ENCODE assay signal across 26 cellular contexts in the genomic region with DNA sequence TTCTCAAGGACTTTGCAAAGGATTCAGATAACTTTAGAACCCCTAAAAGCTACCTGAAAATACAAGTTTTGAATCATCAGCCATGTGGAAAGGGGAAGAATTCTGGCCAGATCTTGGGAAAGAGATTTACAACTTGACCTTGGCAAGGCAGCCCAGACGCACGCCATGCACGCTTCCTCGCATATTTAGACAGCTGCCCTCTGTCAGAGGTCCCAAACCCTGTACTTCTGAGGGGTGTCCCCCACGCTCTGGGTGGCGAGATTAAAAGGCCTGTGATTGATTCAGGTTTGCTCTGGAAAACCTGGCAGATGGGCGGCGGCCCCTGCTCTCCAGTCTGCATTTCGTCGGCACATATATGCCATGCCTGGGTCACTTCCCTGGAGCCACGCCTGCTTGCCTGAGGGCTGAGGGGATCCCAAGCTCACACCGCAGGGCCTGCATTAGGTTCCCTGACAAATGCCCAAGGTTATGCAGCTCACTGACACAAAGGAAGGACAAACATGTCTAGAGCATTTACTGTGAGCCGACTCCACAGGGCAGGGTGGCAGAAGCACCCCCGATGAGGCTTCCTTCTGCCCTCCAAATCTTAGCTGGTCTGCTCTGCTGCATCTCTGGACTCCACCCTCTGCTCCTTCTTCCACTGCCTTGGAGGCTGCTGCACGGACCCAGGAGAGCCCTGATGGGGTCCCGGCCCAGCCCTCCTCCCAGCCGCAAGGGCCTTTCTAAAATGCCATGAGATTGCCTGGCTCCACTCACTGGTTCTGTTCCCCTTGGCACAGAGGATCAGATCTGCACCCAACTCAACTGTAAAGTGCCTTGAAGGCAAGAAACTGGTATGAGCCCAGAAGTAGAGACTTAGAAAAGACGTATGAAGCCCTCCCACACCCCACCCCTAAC.
DNase-seq lines count a peak whose midpoint lies in the region; ATAC-seq and TF ChIP-seq lines count a peak whose summit lies in the region.
"Had no signal": no experiment of that assay in that cellular context is flagged by ENCODE, and none has a peak within 500 bp of the region (broad histone marks: within the 10 kb centered on the region; RNA-seq: fewer than 3 reads in every experiment).

No MANE protein-coding gene starts in this region.

- TF ChIP-seq CTCF in brain (conservative IDR thresholded peaks at IDR 0.05) (no peak), nephron progenitor cell (IDR thresholded peaks at IDR 0.05) (no peak)

- H3K36me3 Mint-ChIP-seq in brain (peaks cover 7% of the 10 kb centered on the region), nephron progenitor cell (ENCODE audit: low read depth) (peaks cover 30% of the 10 kb centered on the region)
- H3K36me3 Mint-ChIP-seq in stimulated activated naive B cell treated with anti-CD40 and anti-IgM and Interleukin-4, amounts not matched to agents 10 μg/mL and 1 μg/mL and 100 μg/mL, for 72 hours, result peaks cover 65 to 73% of the 10 kb centered on the region in 2 donors
- H3K36me3 Mint-ChIP-seq: activated naive CD8-positive, alpha-beta T cell treated with anti-CD3 and anti-CD28 coated beads, Interleukin-2, amount 10 ng/mL, durations not matched to agents 7 days and 5 days; CD4-positive, CD25-positive, alpha-beta regulatory T cell had no signal

- H3K27me3 Mint-ChIP-seq in brain, result no peaks in the 10 kb centered on the region
- H3K27me3 Mint-ChIP-seq in nephron progenitor cell (ENCODE audit: low read depth, poor library complexity), result peaks cover 3% of the 10 kb centered on the region
- H3K27me3 Mint-ChIP-seq in stimulated activated naive B cell treated with anti-CD40 and anti-IgM and Interleukin-4, amounts not matched to agents 10 μg/mL and 1 μg/mL and 100 μg/mL, for 72 hours, result no peaks in the 10 kb centered on the region
- H3K27me3 Mint-ChIP-seq: activated naive CD8-positive, alpha-beta T cell treated with anti-CD3 and anti-CD28 coated beads, Interleukin-2, amount 10 ng/mL, durations not matched to agents 7 days and 5 days; CD4-positive, CD25-positive, alpha-beta regulatory T cell had no signal

- H3K4me3 ChIP-seq in GM23248, result no peak overlapping the region
- H3K4me3 ChIP-seq: heart right ventricle, mucosa of descending colon, prostate gland, tibial artery had no signal

- H3K9me2 ChIP-seq in GM23248 (ENCODE audit: insufficient read depth), result no peaks in the 10 kb centered on the region

- H3K27ac Mint-ChIP-seq in brain, result peak overlapping the region in 4 of 5 experiments; percentile 80 to 92 (median 84)
- peak overlapping the region; percentile 32 for H3K27ac Mint-ChIP-seq in nephron progenitor cell
- peak overlapping the region; percentile 25 for H3K27ac Mint-ChIP-seq in stimulated activated naive B cell treated with anti-CD40 and anti-IgM and Interleukin-4, amounts not matched to agents 10 μg/mL and 1 μg/mL and 100 μg/mL, for 72 hours
- H3K27ac Mint-ChIP-seq: activated naive CD8-positive, alpha-beta T cell treated with anti-CD3 and anti-CD28 coated beads, Interleukin-2, amount 10 ng/mL, durations not matched to agents 7 days and 5 days; WTC11 had no signal

- peaks cover 89% of the 10 kb centered on the region for H3K79me2 ChIP-seq in GM23248 (ENCODE audit: insufficient read depth)

- H3K9me3 ChIP-seq in GM23248 (ENCODE audit: low read depth), result no peaks in the 10 kb centered on the region
- H3K9me3 ChIP-seq: heart right ventricle, mucosa of descending colon, prostate gland, tibial artery had no signal

- in situ Hi-C loops in GM23248 (cut with MboI), result no loop called here

- H3K4me3 Mint-ChIP-seq in brain (no peak overlapping the region), nephron progenitor cell (no peak overlapping the region)
- H3K4me3 Mint-ChIP-seq in stimulated activated naive B cell treated with anti-CD40 and anti-IgM and Interleukin-4, amounts not matched to agents 10 μg/mL and 1 μg/mL and 100 μg/mL, for 72 hours, result no peak overlapping the region
- H3K4me3 Mint-ChIP-seq: activated naive CD8-positive, alpha-beta T cell treated with anti-CD3 and anti-CD28 coated beads, Interleukin-2, amount 10 ng/mL, durations not matched to agents 7 days and 5 days; CD4-positive, CD25-positive, alpha-beta regulatory T cell; neural crest cell; WTC11 had no signal

- no peaks in the 10 kb centered on the region for H4K20me1 ChIP-seq in GM23248 (ENCODE audit: insufficient read depth)

- 86 to 87% methylated on average over 18 of the region's 18 CpGs for WGBS in GM23248 (ENCODE audit: low coverage in 1 of 2, low lambda C conversion rate in 2 of 2, missing lambda C conversion rate in 2 of 2), 2 experiments

- no peaks in the 10 kb centered on the region for H3K27me3 ChIP-seq in GM23248 (replicated peaks; ENCODE audit: insufficient read depth)
- H3K27me3 ChIP-seq: heart right ventricle, tibial artery had no signal

- H3K9me3 Mint-ChIP-seq in brain (no peaks in the 10 kb centered on the region), nephron progenitor cell (no peaks in the 10 kb centered on the region)
- H3K9me3 Mint-ChIP-seq in stimulated activated naive B cell treated with anti-CD40 and anti-IgM and Interleukin-4, amounts not matched to agents 10 μg/mL and 1 μg/mL and 100 μg/mL, for 72 hours, result no peaks in the 10 kb centered on the region
- H3K9me3 Mint-ChIP-seq: activated naive CD8-positive, alpha-beta T cell treated with anti-CD3 and anti-CD28 coated beads, Interleukin-2, amount 10 ng/mL, durations not matched to agents 7 days and 5 days; CD4-positive, CD25-positive, alpha-beta regulatory T cell; neural crest cell; WTC11 had no signal

- peak; percentile 92 for DNase-seq in NCI-H69 (lab: John Stamatoyannopoulos, UW)
- DNase-seq in nephron progenitor cell, result no peak
- DNase-seq in stimulated activated naive B cell treated with anti-CD40 and anti-IgM and Interleukin-4, amounts not matched to agents 10 μg/mL and 1 μg/mL and 100 μg/mL, for 72 hours, result no peak
- no peak for DNase-seq in kidney glomerular epithelial cell (lab: John Stamatoyannopoulos, UW)
- DNase-seq in AML-193 (lab: John Stamatoyannopoulos, UW), result no peak
- DNase-seq in GM23248, result no peak
- DNase-seq: activated CD4-positive, alpha-beta T cell treated with anti-CD3 and anti-CD28 coated beads, Interleukin-2, amount 50 U/mL, for 48 hours; activated naive CD8-positive, alpha-beta T cell treated with anti-CD3 and anti-CD28 coated beads, Interleukin-2, amount 10 ng/mL, durations not matched to agents 7 days and 5 days; CD4-positive, CD25-positive, alpha-beta regulatory T cell; cerebellar nuclear complex; foreskin fibroblast; heart right ventricle; KBM-7; MM.1S; mucosa of descending colon; NCI-H2107; NCI-H446; SHP77; stimulated activated CD4-positive, alpha-beta T cell treated with anti-CD3 and anti-CD28 coated beads, Interleukin-4, amount 100 ng/mL, for 1 hour; stimulated activated naive CD4-positive, alpha-beta T cell; SW 1271; tibial artery had no signal

- H3K9ac ChIP-seq in GM23248, result no peak overlapping the region

- no peak for ATAC-seq in stimulated activated naive B cell treated with anti-CD40 and anti-IgM and Interleukin-4, amounts not matched to agents 10 μg/mL and 1 μg/mL and 100 μg/mL, for 72 hours (replicated peaks)
- ATAC-seq: mucosa of descending colon, WTC11 had no signal

- peaks cover 15% of the 10 kb centered on the region for H3K4me1 ChIP-seq in GM23248 (ENCODE audit: insufficient read depth)
- H3K4me1 ChIP-seq: prostate gland had no signal

- H2AFZ ChIP-seq in GM23248, result no peak overlapping the region

- H3F3A ChIP-seq in GM23248 (ENCODE audit: insufficient read depth), result peaks cover 49% of the 10 kb centered on the region

- H3K4me2 ChIP-seq in GM23248 (ENCODE audit: unreplicated experiment), result no peak overlapping the region

- H3K27ac ChIP-seq in GM23248, result no peak overlapping the region
- H3K27ac ChIP-seq: prostate gland, tibial artery had no signal

- peaks cover 48% of the 10 kb centered on the region for H3K4me1 Mint-ChIP-seq in brain
- H3K4me1 Mint-ChIP-seq in nephron progenitor cell, result peaks cover 58% of the 10 kb centered on the region
- H3K4me1 Mint-ChIP-seq in stimulated activated naive B cell treated with anti-CD40 and anti-IgM and Interleukin-4, amounts not matched to agents 10 μg/mL and 1 μg/mL and 100 μg/mL, for 72 hours, result no peaks in the 10 kb centered on the region
- H3K4me1 Mint-ChIP-seq: activated naive CD8-positive, alpha-beta T cell treated with anti-CD3 and anti-CD28 coated beads, Interleukin-2, amount 10 ng/mL, durations not matched to agents 7 days and 5 days; CD4-positive, CD25-positive, alpha-beta regulatory T cell had no signal

- H3K36me3 ChIP-seq in GM23248 (ENCODE audit: low read depth), result peaks cover 76% of the 10 kb centered on the region; the same call in 1 of the 2 replicates
- H3K36me3 ChIP-seq: prostate gland had no signal

Comparison
In these comparisons a context has a peak if more than half of its experiments do, and no peak if none do; other contexts are left out.
1. H3K27ac Mint-ChIP-seq: peak in every context shown above with its lines; median percentile 84 in brain; 32 in nephron progenitor cell; 25 in stimulated activated naive B cell treated with anti-CD40 and anti-IgM and Interleukin-4, amounts not matched to agents 10 μg/mL and 1 μg/mL and 100 μg/mL, for 72 hours.